8 cellular contexts compared by ENCODE assay signal in the genomic region with DNA sequence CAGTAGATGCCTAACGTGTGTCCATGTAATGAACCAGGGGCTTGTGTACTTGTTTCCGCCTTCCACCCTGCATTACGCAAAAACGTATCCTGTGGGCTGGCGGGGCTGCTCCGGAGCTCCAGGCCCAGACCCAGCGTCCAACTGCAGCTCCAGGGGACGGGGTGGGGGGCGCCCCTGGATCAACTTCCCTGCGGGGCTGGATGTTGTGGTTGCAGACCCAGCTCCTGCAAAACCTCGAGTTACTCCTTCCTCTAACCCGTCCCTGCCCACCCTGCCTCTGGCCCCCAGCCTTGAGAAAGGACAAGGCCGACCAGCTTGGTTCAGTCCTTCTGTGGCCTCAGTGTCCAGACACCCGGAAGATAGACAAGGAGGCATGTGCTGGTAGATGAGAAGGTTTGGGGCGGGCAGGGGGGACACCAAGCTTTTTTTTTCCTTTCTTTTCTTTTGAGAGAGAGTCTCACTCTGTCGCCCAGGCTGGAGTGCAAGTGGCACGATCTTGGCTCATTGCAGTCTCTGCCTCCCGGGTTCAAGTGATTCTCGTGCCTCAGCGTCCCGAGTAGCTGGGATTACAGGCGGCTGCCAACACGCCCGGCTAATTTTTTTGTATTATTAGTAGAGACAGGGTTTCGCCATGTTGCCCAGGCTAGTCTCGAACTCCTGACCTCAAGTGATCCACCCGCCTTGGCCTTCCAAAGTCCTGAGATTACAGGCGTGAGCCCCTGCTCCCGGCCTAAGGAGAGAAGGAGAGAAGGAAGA. TPM values are rescaled to one million over a fixed set of nuclear protein-coding genes. Genes with fewer than 3 reads are reported as not detected.
DNase-seq lines count a peak whose midpoint lies in the region; ATAC-seq, FAIRE-seq and TF ChIP-seq lines count a peak whose summit lies in the region.

No MANE protein-coding gene starts in this region.

- H3K79me2 ChIP-seq in OCI-LY7 (ENCODE audit: insufficient read depth, low read depth, low read length) (peaks cover 10% of the 10 kb centered on the region; the same call in 1 of the 2 replicates), endothelial cell of umbilical vein (ENCODE audit: control insufficient read depth, insufficient read depth, low read length) (peaks cover 11% of the 10 kb centered on the region)

- H3K4me1 ChIP-seq in CD8-positive, alpha-beta memory T cell (ENCODE audit: insufficient read depth, low read length), result peaks cover 17% of the 10 kb centered on the region
- H3K4me1 ChIP-seq in OCI-LY7 (ENCODE audit: insufficient read depth, low read length, poor library complexity, severe bottlenecking) (peaks cover 29% of the 10 kb centered on the region), endothelial cell of umbilical vein (ENCODE audit: control insufficient read depth, extremely low read depth, insufficient read depth, low read length) (peaks cover 8% of the 10 kb centered on the region)

- CTCF ChIA-PET in CD8-positive, alpha-beta memory T cell (lab: Charles Lee), result interaction anchor here (0.8 to 6.6 kb wide), 10 partner anchors 11 to 401 kb away, joined by 3 to 30 read pairs (median 3); no protein-coding TSS in a partner anchor
- CTCF ChIA-PET in OCI-LY7 (lab: Charles Lee; ENCODE audit: unreplicated experiment), result interaction anchor here (0.5 to 1.6 kb wide), 5 partner anchors 85 to 479 kb away, joined by 3 to 10 read pairs (median 5); no protein-coding TSS in a partner anchor
- CTCF ChIA-PET in endothelial cell of umbilical vein (lab: Charles Lee), result interaction anchor here (1.2 to 4.2 kb wide), 3 partner anchors 11 to 175 kb away, joined by 4 to 24 read pairs (median 4); no protein-coding TSS in a partner anchor

- peak overlapping the region; percentile 73 to 99 (median 97) for H3K27ac Mint-ChIP-seq in CD8-positive, alpha-beta memory T cell
- H3K27ac Mint-ChIP-seq in osteocyte (ENCODE audit: unreplicated experiment), result peak overlapping the region; percentile 94

- peak overlapping the region; percentile 90 for H3K4me2 ChIP-seq in OCI-LY7 (ENCODE audit: low read length)
- H3K4me2 ChIP-seq in endothelial cell of umbilical vein (ENCODE audit: insufficient read depth, low read length), result peak overlapping the region; percentile 79

- TF ChIP-seq CTCF in OCI-LY7 (conservative IDR thresholded peaks at IDR 0.05; ENCODE audit: low read length) (no peak), endothelial cell of umbilical vein (IDR thresholded peaks at IDR 0.05; ENCODE audit: extremely low read depth in 1 of 2, insufficient read depth in 1 of 2, low read depth in 1 of 2, low read length in 2 of 2) (no peak), osteocyte (IDR thresholded peaks at IDR 0.05) (no peak)

- BruUV-seq in OCI-LY7 (replicated peaks; lab: Mats Ljungman, UMichigan) (TSS peak; percentile 99), endothelial cell of umbilical vein (replicated peaks; lab: Mats Ljungman, UMichigan) (TSS peak; percentile 98)

- H2AFZ ChIP-seq in OCI-LY7 (ENCODE audit: low read length), result peak overlapping the region; percentile 80
- H2AFZ ChIP-seq in endothelial cell of umbilical vein (ENCODE audit: low read depth, low read length), result peak overlapping the region; percentile 98

- H3K9me3 Mint-ChIP-seq in CD8-positive, alpha-beta memory T cell, result no peaks in the 10 kb centered on the region
- H3K9me3 Mint-ChIP-seq in osteocyte (ENCODE audit: unreplicated experiment), result no peaks in the 10 kb centered on the region

- FAIRE-seq in endothelial cell of umbilical vein (lab: Jason Lieb, UNC), result no peak

- dilution Hi-C loops in endothelial cell of umbilical vein (cut with MboI; ENCODE audit: extremely low pct_ligation_motif_present, low sequenced_read_pairs), result no loop called here

- TF ChIP-seq POLR2A in endothelial cell of umbilical vein (IDR thresholded peaks at IDR 0.05; ENCODE audit: low read depth, low read length), result no peak

- no peak for ATAC-seq in HG02763 (IDR thresholded peaks at IDR 0.05; ENCODE audit: unreplicated experiment)
- ATAC-seq in GM19397 (IDR thresholded peaks at IDR 0.05; ENCODE audit: unreplicated experiment), result no peak

- H3K4me3 ChIP-seq in CD8-positive, alpha-beta memory T cell (ENCODE audit: low read length), result peak overlapping the region; percentile 77
- H3K4me3 ChIP-seq in OCI-LY7 (ENCODE audit: low read depth, low read length, poor library complexity, severe bottlenecking) (peak overlapping the region; percentile 79), endothelial cell of umbilical vein (replicated peaks in 1 of 3; ENCODE audit: insufficient read depth in 1 of 3, low read depth in 1 of 3, low read length in 3 of 3) (peak overlapping the region; percentile 73 to 87 (median 78))

- POLR2A ChIA-PET in CD8-positive, alpha-beta memory T cell (lab: Charles Lee), result interaction anchor here (0.6 to 1.6 kb wide), 4 partner anchors 10 to 249 kb away, joined by 4 to 10 read pairs (median 4); a partner anchor contains a TSS
- POLR2A ChIA-PET in OCI-LY7 (lab: Charles Lee), result interaction anchor here (0.6 to 2.5 kb wide), 10 partner anchors 16 to 441 kb away, joined by 3 to 12 read pairs (median 4); no protein-coding TSS in a partner anchor
- POLR2A ChIA-PET in endothelial cell of umbilical vein (lab: Charles Lee), result no interaction called here

- peak overlapping the region; percentile 70 for H3K27ac ChIP-seq in CD8-positive, alpha-beta memory T cell (ENCODE audit: low read depth, low read length)
- H3K27ac ChIP-seq in OCI-LY7 (ENCODE audit: low read depth, low read length, poor library complexity, severe bottlenecking), result peak overlapping the region; percentile 32
- H3K27ac ChIP-seq in endothelial cell of umbilical vein (ENCODE audit: insufficient read depth, low read depth, low read length), result no peak overlapping the region

- no peaks in the 10 kb centered on the region for H3K27me3 ChIP-seq in CD8-positive, alpha-beta memory T cell (ENCODE audit: insufficient read depth, low read length, poor library complexity, severe bottlenecking)
- H3K27me3 ChIP-seq in endothelial cell of umbilical vein (ENCODE audit: control insufficient read depth in 2 of 2, insufficient read depth in 2 of 2, low read length in 2 of 2), result no peaks in the 10 kb centered on the region

- peaks cover 5% of the 10 kb centered on the region for H3K36me3 ChIP-seq in CD8-positive, alpha-beta memory T cell (ENCODE audit: insufficient read depth, low read length)
- peaks cover 26% of the 10 kb centered on the region for H3K36me3 ChIP-seq in OCI-LY7 (ENCODE audit: insufficient read depth, low read length)
- peaks cover 0 to 7% of the 10 kb centered on the region in 2 experiments for H3K36me3 ChIP-seq in endothelial cell of umbilical vein (ENCODE audit: control insufficient read depth in 2 of 2, extremely low read depth in 1 of 2, insufficient read depth in 2 of 2, low read length in 2 of 2)

- H3K4me1 Mint-ChIP-seq in CD8-positive, alpha-beta memory T cell, result peaks cover 23 to 40% (median 34%) of the 10 kb centered on the region in 3 donors
- peaks cover 12% of the 10 kb centered on the region for H3K4me1 Mint-ChIP-seq in osteocyte (ENCODE audit: unreplicated experiment)

- H4K20me1 ChIP-seq in OCI-LY7 (ENCODE audit: insufficient read depth, low read length), result no peaks in the 10 kb centered on the region
- H4K20me1 ChIP-seq in endothelial cell of umbilical vein (replicated peaks; ENCODE audit: control insufficient read depth, extremely low read depth, insufficient read depth, low read length), result no peaks in the 10 kb centered on the region

- no peaks in the 10 kb centered on the region for H3K9me2 ChIP-seq in OCI-LY7 (ENCODE audit: insufficient read depth, low read length)

- H3K27me3 Mint-ChIP-seq in CD8-positive, alpha-beta memory T cell, result peaks cover 0 to 2% of the 10 kb centered on the region in 2 donors
- no peaks in the 10 kb centered on the region for H3K27me3 Mint-ChIP-seq in osteocyte (ENCODE audit: unreplicated experiment)

- H3K4me3 Mint-ChIP-seq in CD8-positive, alpha-beta memory T cell, result peak overlapping the region; percentile 92 to 98 (median 96)
- H3K4me3 Mint-ChIP-seq in osteocyte (ENCODE audit: unreplicated experiment), result peak overlapping the region; percentile 98

- no peak for DNase-seq in CD8-positive, alpha-beta memory T cell
- no peak for DNase-seq in OCI-LY7 (ENCODE audit: low spot score)
- DNase-seq in endothelial cell of umbilical vein (ENCODE audit: low read depth, low spot score), result no peak
- no peak for DNase-seq in osteocyte (ENCODE audit: extremely low spot score, unreplicated experiment)
- no peak for DNase-seq in SKM-1 (lab: John Stamatoyannopoulos, UW; ENCODE audit: unreplicated experiment)
- no peak for DNase-seq in effector CD8-positive, alpha-beta T cell (lab: John Stamatoyannopoulos, UW)

- H3K9me3 ChIP-seq in CD8-positive, alpha-beta memory T cell (ENCODE audit: low read length), result no peaks in the 10 kb centered on the region
- H3K9me3 ChIP-seq in OCI-LY7 (ENCODE audit: low read length) (no peaks in the 10 kb centered on the region), endothelial cell of umbilical vein (replicated peaks; ENCODE audit: control insufficient read depth, insufficient read depth, low read length) (no peaks in the 10 kb centered on the region)

- H3K36me3 Mint-ChIP-seq in CD8-positive, alpha-beta memory T cell, result peaks cover 0 to 36% (median 7%) of the 10 kb centered on the region in 3 donors
- H3K36me3 Mint-ChIP-seq in osteocyte (ENCODE audit: unreplicated experiment), result peaks cover 10% of the 10 kb centered on the region

- intact Hi-C loops in OCI-LY7 (cut with micrococcal nuclease; ENCODE audit: unreplicated experiment) (loop anchor here (10.0 kb wide), 1 partner anchor 200 kb away; a partner anchor contains a TSS), endothelial cell of umbilical vein (cut with micrococcal nuclease) (no loop called here)

- H3K9ac ChIP-seq in endothelial cell of umbilical vein (replicated peaks; ENCODE audit: extremely low read depth, insufficient read depth, low read length), result peak overlapping the region; percentile 69

- no peaks in the 10 kb centered on the region for H3K9me1 ChIP-seq in endothelial cell of umbilical vein (replicated peaks; ENCODE audit: control insufficient read depth, extremely low read depth, insufficient read depth, low read length)

RNA-seq across cellular contexts. Expression of a gene that starts 0.7 kb away (rescaled TPM):
- 100 to 1,000 TPM; 105 to 109 TPM for total RNA-seq in CD8-positive, alpha-beta memory T cell
- polyA plus RNA-seq in CD8-positive, alpha-beta memory T cell, result 69.3 TPM
- total RNA-seq in OCI-LY7 (2014; rRNA removed; shearing (Covaris generic)), result 118 and 122 TPM in 2 replicates
- total RNA-seq in OCI-LY7 (2022) (173 and 175 TPM in 2 replicates), endothelial cell of umbilical vein (122 and 137 TPM in 2 replicates), osteocyte (158 and 164 TPM in 2 replicates)
- 91.5 and 104 TPM in 2 replicates for polyA plus RNA-seq in endothelial cell of umbilical vein
- polyA plus RNA-seq in endothelial cell of umbilical vein (2011; cell fraction: cytosol; rRNA removed), result 75.7 and 77.3 TPM in 2 replicates
- 211 and 239 TPM in 2 replicates for polyA plus RNA-seq in endothelial cell of umbilical vein (2011; cell fraction: nucleus; rRNA removed)
- 127 and 145 TPM in 2 replicates for polyA plus RNA-seq in endothelial cell of umbilical vein (2012)
- 135 and 149 TPM in 2 replicates for polyA minus RNA-seq in endothelial cell of umbilical vein
- 57.0 TPM for polyA minus RNA-seq in endothelial cell of umbilical vein (2011; cell fraction: cytosol; rRNA and poly(A)+ RNA removed)
- polyA minus RNA-seq in endothelial cell of umbilical vein (2011; cell fraction: nucleus; rRNA and poly(A)+ RNA removed), result 89.1 and 93.6 TPM in 2 replicates

RNA-seq across cellular contexts. Expression of a gene that starts 25.3 kb away (rescaled TPM):
- 1 to 10 TPM; 2.8 to 3.0 TPM for total RNA-seq in CD8-positive, alpha-beta memory T cell
- polyA plus RNA-seq in CD8-positive, alpha-beta memory T cell, result 4.1 TPM
- total RNA-seq in OCI-LY7 (2014; rRNA removed; shearing (Covaris generic)), result 0.76 TPM in 1 of 2 replicates, not detected in the other
- 0.33 and 1.2 TPM in 2 replicates for total RNA-seq in OCI-LY7 (2022)
- total RNA-seq in endothelial cell of umbilical vein, result not detected in 2 replicates
- polyA plus RNA-seq in endothelial cell of umbilical vein, result 0.05 and 0.18 TPM in 2 replicates
- polyA plus RNA-seq in endothelial cell of umbilical vein (2011; cell fraction: cytosol; rRNA removed), result 0.03 and 0.13 TPM in 2 replicates
- polyA plus RNA-seq in endothelial cell of umbilical vein (2011; cell fraction: nucleus; rRNA removed), result 0.34 and 0.50 TPM in 2 replicates
- polyA plus RNA-seq in endothelial cell of umbilical vein (2012), result 0.41 and 3.6 TPM in 2 replicates
- polyA minus RNA-seq in endothelial cell of umbilical vein, result not detected in 2 replicates
- polyA minus RNA-seq in endothelial cell of umbilical vein (2011; cell fraction: cytosol; rRNA and poly(A)+ RNA removed), result not detected
- not detected in 2 replicates for polyA minus RNA-seq in endothelial cell of umbilical vein (2011; cell fraction: nucleus; rRNA and poly(A)+ RNA removed)
- total RNA-seq in osteocyte, result not detected in 2 replicates

RNA-seq across cellular contexts. Expression of a gene that starts 29.7 kb away (rescaled TPM):
- total RNA-seq in CD8-positive, alpha-beta memory T cell, result 1 to 10 TPM; 2.7 to 3.1 TPM
- not detected for polyA plus RNA-seq in CD8-positive, alpha-beta memory T cell
- total RNA-seq in OCI-LY7 (2014; rRNA removed; shearing (Covaris generic)), result not detected in 2 replicates
- total RNA-seq in OCI-LY7 (2022) (0.63 TPM in 1 of 2 replicates, not detected in the other), endothelial cell of umbilical vein (not detected in 2 replicates), osteocyte (not detected in 2 replicates)
- polyA plus RNA-seq in endothelial cell of umbilical vein, result 0.47 and 0.53 TPM in 2 replicates
- 0.14 TPM in 2 replicates for polyA plus RNA-seq in endothelial cell of umbilical vein (2011; cell fraction: cytosol; rRNA removed)
- 0.27 TPM in 1 of 2 replicates, not detected in the other for polyA plus RNA-seq in endothelial cell of umbilical vein (2011; cell fraction: nucleus; rRNA removed)
- 0.20 TPM in 1 of 2 replicates, not detected in the other for polyA plus RNA-seq in endothelial cell of umbilical vein (2012)
- polyA minus RNA-seq in endothelial cell of umbilical vein, result 0.17 TPM in 1 of 2 replicates, not detected in the other
- 0.72 TPM for polyA minus RNA-seq in endothelial cell of umbilical vein (2011; cell fraction: cytosol; rRNA and poly(A)+ RNA removed)
- not detected in 2 replicates for polyA minus RNA-seq in endothelial cell of umbilical vein (2011; cell fraction: nucleus; rRNA and poly(A)+ RNA removed)

RNA-seq across cellular contexts. Expression of a gene that starts 32.0 kb away (rescaled TPM):
- total RNA-seq in CD8-positive, alpha-beta memory T cell, result 100 to 1,000 TPM; 120 to 123 TPM
- 80.4 TPM for polyA plus RNA-seq in CD8-positive, alpha-beta memory T cell
- total RNA-seq in OCI-LY7 (2014; rRNA removed; shearing (Covaris generic)), result 53.5 and 54.0 TPM in 2 replicates
- 199 and 200 TPM in 2 replicates for total RNA-seq in OCI-LY7 (2022)
- total RNA-seq in endothelial cell of umbilical vein, result 77.6 and 81.7 TPM in 2 replicates
- 55.8 and 64.6 TPM in 2 replicates for polyA plus RNA-seq in endothelial cell of umbilical vein
- 60.5 and 79.4 TPM in 2 replicates for polyA plus RNA-seq in endothelial cell of umbilical vein (2011; cell fraction: cytosol; rRNA removed)
- polyA plus RNA-seq in endothelial cell of umbilical vein (2011; cell fraction: nucleus; rRNA removed), result 62.9 and 65.6 TPM in 2 replicates
- polyA plus RNA-seq in endothelial cell of umbilical vein (2012), result 73.2 and 88.3 TPM in 2 replicates
- 63.1 and 67.7 TPM in 2 replicates for polyA minus RNA-seq in endothelial cell of umbilical vein
- 28.5 TPM for polyA minus RNA-seq in endothelial cell of umbilical vein (2011; cell fraction: cytosol; rRNA and poly(A)+ RNA removed)
- polyA minus RNA-seq in endothelial cell of umbilical vein (2011; cell fraction: nucleus; rRNA and poly(A)+ RNA removed), result 47.6 and 56.8 TPM in 2 replicates
- total RNA-seq in osteocyte, result 73.7 and 74.7 TPM in 2 replicates

RNA-seq across cellular contexts. Expression of a gene that starts 36.7 kb away (rescaled TPM):
- total RNA-seq in CD8-positive, alpha-beta memory T cell, result under 1 TPM; 0.64 to 0.94 TPM
- 0.68 TPM for polyA plus RNA-seq in CD8-positive, alpha-beta memory T cell
- not detected in 2 replicates for total RNA-seq in OCI-LY7 (2014; rRNA removed; shearing (Covaris generic))
- total RNA-seq in OCI-LY7 (2022) (not detected in 2 replicates), endothelial cell of umbilical vein (not detected in 2 replicates), osteocyte (0.13 TPM in 2 replicates)
- not detected in 2 replicates for polyA plus RNA-seq in endothelial cell of umbilical vein
- polyA plus RNA-seq in endothelial cell of umbilical vein (2011; cell fraction: cytosol; rRNA removed), result not detected in 2 replicates
- not detected in 2 replicates for polyA plus RNA-seq in endothelial cell of umbilical vein (2011; cell fraction: nucleus; rRNA removed)
- not detected in 2 replicates for polyA plus RNA-seq in endothelial cell of umbilical vein (2012)
- polyA minus RNA-seq in endothelial cell of umbilical vein, result not detected in 2 replicates
- polyA minus RNA-seq in endothelial cell of umbilical vein (2011; cell fraction: cytosol; rRNA and poly(A)+ RNA removed), result not detected
- polyA minus RNA-seq in endothelial cell of umbilical vein (2011; cell fraction: nucleus; rRNA and poly(A)+ RNA removed), result not detected in 2 replicates
